ENCODE assay signal across 17 cellular contexts in the genomic region with DNA sequence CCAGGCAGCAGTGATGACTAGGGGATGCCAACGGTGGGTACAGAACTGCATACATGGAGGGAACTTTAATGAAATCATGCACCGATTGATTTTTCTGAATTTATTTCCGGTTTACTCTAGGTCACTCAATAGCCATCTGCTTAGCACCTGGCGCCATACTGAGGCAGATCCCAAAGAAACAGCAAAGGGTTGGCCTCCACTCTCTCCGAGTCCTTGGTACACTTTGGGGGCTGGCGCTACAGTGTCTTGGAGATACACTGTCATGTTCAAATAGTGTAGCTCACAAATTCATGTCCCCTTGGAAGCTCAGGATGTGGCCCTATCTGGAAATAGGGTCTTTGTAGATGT.
"Had no signal": no experiment of that assay in that cellular context is flagged by ENCODE, and none has a peak within 500 bp of the region (broad histone marks: within the 10 kb centered on the region; RNA-seq: fewer than 3 reads in every experiment).

No MANE protein-coding gene starts in this region.

- H3K4me1 Mint-ChIP-seq: activated naive CD4-positive, alpha-beta T cell treated with anti-CD3 and anti-CD28 coated beads, Interleukin-2, amount 50 U/mL, for 24 hours; naive B cell had no signal

- H3K36me3 Mint-ChIP-seq: activated naive CD4-positive, alpha-beta T cell treated with anti-CD3 and anti-CD28 coated beads, Interleukin-2, amount 50 U/mL, for 24 hours; naive B cell; type B pancreatic cell had no signal

- H3K36me3 ChIP-seq: adrenal gland, left lung, ovary had no signal

- H3K27ac ChIP-seq: epithelial cell of prostate, foreskin keratinocyte, left lung, ovary had no signal

- H3K9me3 Mint-ChIP-seq: activated naive CD4-positive, alpha-beta T cell treated with anti-CD3 and anti-CD28 coated beads, Interleukin-2, amount 50 U/mL, for 24 hours; activated T-cell treated with anti-CD3 and anti-CD28 coated beads, Interleukin-2, amount 50 U/mL, for 72 hours; endodermal cell; type B pancreatic cell had no signal

- FAIRE-seq: kidney had no signal

- ATAC-seq: activated T-cell treated with anti-CD3 and anti-CD28 coated beads, Interleukin-2, amount 50 U/mL, for 72 hours; foreskin keratinocyte; left lung had no signal

- H3K4me3 Mint-ChIP-seq: activated naive CD4-positive, alpha-beta T cell treated with anti-CD3 and anti-CD28 coated beads, Interleukin-2, amount 50 U/mL, for 24 hours; activated T-cell treated with anti-CD3 and anti-CD28 coated beads, Interleukin-2, amount 50 U/mL, for 72 hours; endodermal cell; naive B cell; type B pancreatic cell had no signal

- DNase-seq: activated CD4-positive, alpha-beta T cell treated with anti-CD3 and anti-CD28 coated beads, Interleukin-2, amount 50 U/mL, for 4 hours; activated effector memory CD4-positive, alpha-beta T cell treated with anti-CD3 and anti-CD28 coated beads, Interleukin-2, amount 50 U/mL, for 16 hours; activated T-cell treated with anti-CD3 and anti-CD28 coated beads, Interleukin-2, amount 50 U/mL, for 72 hours; endodermal cell; foreskin keratinocyte; kidney; left lung; mammary epithelial cell; naive B cell; stimulated activated CD4-positive, alpha-beta T cell treated with anti-CD3 and anti-CD28 coated beads, Interleukin-2, amount 100 ng/mL, for 24 hours; stimulated activated naive CD4-positive, alpha-beta T cell treated with Interleukin-2 at 50 U/mL for 16 hours; SW 1271 had no signal

- H3K9me3 ChIP-seq: adrenal gland, left lung, ovary had no signal

- H3K27me3 ChIP-seq: adrenal gland, ovary had no signal

- H3K27ac Mint-ChIP-seq: activated naive CD4-positive, alpha-beta T cell treated with anti-CD3 and anti-CD28 coated beads, Interleukin-2, amount 50 U/mL, for 24 hours; activated T-cell treated with anti-CD3 and anti-CD28 coated beads, Interleukin-2, amount 50 U/mL, for 72 hours; endodermal cell; naive B cell; type B pancreatic cell had no signal

- H3K4me3 ChIP-seq: adrenal gland, left lung, ovary had no signal

- H3K4me1 ChIP-seq: foreskin keratinocyte, left lung had no signal
